In the genomic region with DNA sequence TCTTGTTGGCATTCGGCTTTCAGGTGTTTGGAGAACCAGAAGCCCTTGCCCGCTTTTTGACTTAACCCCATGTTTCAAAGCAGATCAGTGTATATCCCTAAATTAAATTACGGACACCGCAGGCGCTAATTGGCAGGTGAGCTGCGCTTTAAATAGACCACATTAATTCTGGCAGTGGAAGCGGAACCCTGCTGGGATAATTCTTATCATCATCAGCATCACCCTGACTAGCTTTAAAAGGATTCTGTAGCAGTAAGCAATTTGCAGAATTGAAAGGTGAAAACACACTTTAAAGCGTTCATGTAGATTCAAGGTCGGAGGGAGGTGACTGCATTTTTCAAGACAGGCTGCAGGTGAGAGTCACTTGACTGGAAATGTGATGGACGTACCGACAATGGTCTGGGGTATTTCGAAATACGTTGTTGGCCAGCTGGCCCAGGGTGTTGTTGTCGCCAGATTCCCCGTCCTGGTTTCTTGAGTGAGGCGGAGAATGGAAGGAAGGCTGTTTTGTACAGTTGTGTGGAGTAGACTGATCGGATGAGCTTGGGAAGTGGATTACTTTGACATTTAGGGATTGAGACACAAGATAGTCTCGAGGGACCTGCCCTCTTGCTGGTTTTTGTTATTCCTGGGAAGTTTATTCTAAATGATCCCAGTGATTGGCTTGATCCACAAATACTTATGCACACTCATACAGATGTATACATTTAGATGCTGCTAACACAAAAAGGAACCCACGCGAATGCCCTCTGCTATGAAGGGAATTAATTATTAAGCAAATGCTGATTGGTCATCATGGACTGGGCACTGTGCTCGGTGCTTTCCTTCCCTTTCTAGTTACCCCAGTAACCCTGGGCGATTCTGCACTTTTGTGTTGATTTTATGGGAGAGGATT, we compare ENCODE assay signal across 8 cellular contexts.
A peak's percentile ranks its signal among the peaks of the same experiment; 100 is the strongest.
DNase-seq lines count a peak whose midpoint lies in the region; ATAC-seq, FAIRE-seq and TF ChIP-seq lines count a peak whose summit lies in the region.
"Not testable (repeated sequence)": the region's sequence is repeated elsewhere in the genome, so short reads cannot be mapped to it uniquely, and the experiment has no call there.

No MANE protein-coding gene starts in this region.

- POLR2A ChIA-PET in IMR-90 (lab: Charles Lee; ENCODE audit: unreplicated experiment); K562 (lab: Yijun Ruan, JAX): not testable (repeated sequence)

- not testable (repeated sequence) for H2BK20ac ChIP-seq in IMR-90 (ENCODE audit: low read depth, low read length)

- H3K4me1 ChIP-seq in IMR-90 (ENCODE audit: control insufficient read depth, insufficient read depth, low read length), result not testable (repeated sequence)
- H3K4me1 ChIP-seq in K562 (replicated peaks in 1 of 2; ENCODE audit: control insufficient read depth in 2 of 2, insufficient read depth in 2 of 2, low read length in 2 of 2) (peaks cover 10 to 21% of the 10 kb centered on the region in 2 experiments; a peak in 4 of 5 replicates), kidney (ENCODE audit: control insufficient read depth in 1 of 2, insufficient read depth in 1 of 2, low read depth in 1 of 2, low read length in 2 of 2) (peaks cover 14 to 24% of the 10 kb centered on the region in 2 donors), thyroid gland (peaks cover 27 to 45% of the 10 kb centered on the region in 2 donors)

- not testable (repeated sequence) for H3K9me2 ChIP-seq in neural cell (ENCODE audit: insufficient read depth, low read length)

- not testable (repeated sequence) for H4K5ac ChIP-seq in IMR-90 (ENCODE audit: low read depth, low read length)

- DNase-seq in COR-L47 (lab: John Stamatoyannopoulos, UW), result peak; percentile 90
- not testable (repeated sequence) for DNase-seq in IMR-90; K562 (ENCODE audit: extremely low read depth in 1 of 4, low spot score in 3 of 4); kidney
- peak; percentile 42 for DNase-seq in NCI-H2081 treated with DMSO at 0.1 percent for 48 hours (lab: John Stamatoyannopoulos, UW)
- DNase-seq in NCI-H69 (lab: John Stamatoyannopoulos, UW), result peak; percentile 98
- DNase-seq in thyroid gland, result peak; percentile 37 to 46

- H3F3A ChIP-seq in neural cell (ENCODE audit: insufficient read depth, low read length, poor library complexity, severe bottlenecking), result not testable (repeated sequence)

- CTCF ChIA-PET in IMR-90 (lab: Yijun Ruan, JAX); K562 (lab: Yijun Ruan, JAX; ENCODE audit: low intra/inter-chr PET ratio): not testable (repeated sequence)

- not testable (repeated sequence) for H2BK15ac ChIP-seq in IMR-90 (ENCODE audit: low read depth, low read length)

- dilution Hi-C loops in IMR-90 (cut with HindIII; ENCODE audit: low sequenced_read_pairs, unreplicated experiment), result not testable (repeated sequence)

- in situ Hi-C loops in IMR-90 (cut with MboI; ENCODE audit: low sequenced_read_pairs); K562 (cut with MboI): not testable (repeated sequence)

- H2AFZ ChIP-seq in IMR-90 (replicated peaks; ENCODE audit: low read length, poor library complexity); neural cell (ENCODE audit: low read depth, low read length): not testable (repeated sequence)
- H2AFZ ChIP-seq in K562 (ENCODE audit: low read depth, low read length), result 0 out of 2 replicates have a peak overlapping the region, but pooled peaks have one; percentile 65

- H4K20me1 ChIP-seq in IMR-90 (ENCODE audit: insufficient read depth, low read length); K562 (replicated peaks; ENCODE audit: control insufficient read depth, insufficient read depth, low read length); neural cell (ENCODE audit: insufficient read depth): not testable (repeated sequence)

- not testable (repeated sequence) for H3K9me1 ChIP-seq in IMR-90 (ENCODE audit: insufficient read depth, low read length); K562 (ENCODE audit: control insufficient read depth, insufficient read depth, low read length)

- not testable (repeated sequence) for H3K18ac ChIP-seq in IMR-90 (ENCODE audit: low read depth, low read length)

- not testable (repeated sequence) for H2BK5ac ChIP-seq in IMR-90 (ENCODE audit: low read depth, low read length, poor library complexity, severe bottlenecking)

- not testable (repeated sequence) for H3K23ac ChIP-seq in IMR-90 (ENCODE audit: low read depth, low read length)

- not testable (repeated sequence) for H3K9ac ChIP-seq in IMR-90 (ENCODE audit: low read depth, low read length); K562 (ENCODE audit: insufficient read depth in 1 of 2, low read depth in 2 of 2, low read length in 2 of 2); neural cell (ENCODE audit: low read length)
- peak overlapping the region in 1 of 2 donors; percentile 62 for H3K9ac ChIP-seq in kidney (ENCODE audit: low read length in 2 of 2)

- peak; percentile 38; the same call in 1 of the 2 replicates for ATAC-seq in IMR-90 (ENCODE audit: low read depth)
- ATAC-seq in K562, result not testable (repeated sequence)

- not testable (repeated sequence) for H2BK120ac ChIP-seq in IMR-90 (ENCODE audit: low read depth, low read length)

- not testable (repeated sequence) for H4K91ac ChIP-seq in IMR-90 (ENCODE audit: insufficient read depth, low read depth, low read length)

- not testable (repeated sequence) for H3K4me3 ChIP-seq in IMR-90 (ENCODE audit: insufficient read depth, low read depth, low read length); K562; thyroid gland (replicated peaks in 1 of 3)
- H3K4me3 ChIP-seq in kidney (ENCODE audit: low read length in 2 of 2) (peak overlapping the region in 1 of 2 donors; percentile 29), neural cell (ENCODE audit: low read length) (peak overlapping the region; percentile 45)

- intact Hi-C loops in IMR-90 (cut with micrococcal nuclease); K562 (cut with micrococcal nuclease); kidney (cut with DNase I); thyroid gland (cut with DNase I): not testable (repeated sequence)

- H3K56ac ChIP-seq in IMR-90 (ENCODE audit: extremely low read depth, insufficient read depth, low read length), result not testable (repeated sequence)

- TF ChIP-seq RAD21 in IMR-90 (IDR thresholded peaks at IDR 0.05; ENCODE audit: low read length); K562 (CRISPR knock-in tag; conservative IDR thresholded peaks at IDR 0.05 in 1 of 2, IDR thresholded peaks at IDR 0.05 in 1 of 2); neural cell (conservative IDR thresholded peaks at IDR 0.05): not testable (repeated sequence)

- H3K4me2 ChIP-seq in IMR-90 (ENCODE audit: low read depth, low read length); K562 (ENCODE audit: insufficient read depth, low read length); neural cell (ENCODE audit: low read length): not testable (repeated sequence)

- WGBS in IMR-90 (ENCODE audit: extremely low coverage in 2 of 2, insufficient read length in 1 of 2), 2 experiments, result 78% methylated on average over 5 of the region's 22 CpGs; no CpG with 5 or more reads in 1 of the 2 experiments
- WGBS in K562 (ENCODE audit: insufficient coverage, low coverage, missing lambda C conversion rate), result 69% methylated on average over 14 of the region's 22 CpGs
- WGBS in thyroid gland, 2 donors, result 61 to 73% methylated on average over 20 to 21 of the region's 22 CpGs

- H3K27ac ChIP-seq in IMR-90 (ENCODE audit: insufficient read depth, low read length); K562 (ENCODE audit: extremely low read depth, low read depth, low read length): not testable (repeated sequence)
- peak overlapping the region; percentile 93 to 95 for H3K27ac ChIP-seq in kidney (ENCODE audit: low read depth in 2 of 2, low read length in 2 of 2)
- peak overlapping the region; percentile 61 for H3K27ac ChIP-seq in neural cell (ENCODE audit: low read length)
- peak overlapping the region; percentile 71 to 86 (median 73) for H3K27ac ChIP-seq in thyroid gland

- not testable (repeated sequence) for FAIRE-seq in K562 (lab: Jason Lieb, UNC); kidney (lab: Jason Lieb, UNC)

- H3K79me2 ChIP-seq in K562 (ENCODE audit: control insufficient read depth, insufficient read depth, low read length); neural cell (replicated peaks; ENCODE audit: insufficient read depth, low read length): not testable (repeated sequence)

- not testable (repeated sequence) for TF ChIP-seq CTCF in IMR-90 (conservative IDR thresholded peaks at IDR 0.05; ENCODE audit: low read depth, low read length); K562 (IDR thresholded peaks at IDR 0.05 in 2 of 3, conservative IDR thresholded peaks at IDR 0.05 in 1 of 3; ENCODE audit: insufficient read depth in 2 of 3, low read depth in 1 of 3, low read length in 3 of 3); kidney (IDR thresholded peaks at IDR 0.05; ENCODE audit: borderline replicate concordance, extremely low read depth, insufficient read depth); neural cell (IDR thresholded peaks at IDR 0.05; ENCODE audit: poor library complexity, severe bottlenecking); thyroid gland (IDR thresholded peaks at IDR 0.05)

- not testable (repeated sequence) for TF ChIP-seq POLR2A in IMR-90 (IDR thresholded peaks at IDR 0.05; ENCODE audit: low read depth, low read length); K562 (conservative IDR thresholded peaks at IDR 0.05); thyroid gland (IDR thresholded peaks at IDR 0.05)

- H3K14ac ChIP-seq in IMR-90 (replicated peaks; ENCODE audit: low read depth, low read length), result not testable (repeated sequence)

- not testable (repeated sequence) for H2AK5ac ChIP-seq in IMR-90 (ENCODE audit: low read depth, low read length)

- H3K9me3 ChIP-seq in IMR-90 (ENCODE audit: control insufficient read depth, insufficient read depth, low read length); K562 (replicated peaks; ENCODE audit: control insufficient read depth, insufficient read depth, low read depth, low read length); kidney (ENCODE audit: control insufficient read depth in 1 of 2, low read length in 2 of 2); neural cell (ENCODE audit: low read length); thyroid gland: not testable (repeated sequence)

- not testable (repeated sequence) for H3K4ac ChIP-seq in IMR-90 (ENCODE audit: low read depth, low read length)

- H3K27me3 ChIP-seq in IMR-90 (ENCODE audit: control insufficient read depth, insufficient read depth, low read length); K562 (ENCODE audit: control insufficient read depth in 2 of 2, insufficient read depth in 2 of 2, low read length in 2 of 2); neural cell (ENCODE audit: insufficient read depth, low read depth, low read length); thyroid gland: not testable (repeated sequence)

- H3K79me1 ChIP-seq in IMR-90 (ENCODE audit: low read depth in 1 of 2, low read length in 2 of 2), result peaks cover 0 to 11% of the 10 kb centered on the region in 2 experiments; a peak in 3 of 4 replicates

- H3K36me3 ChIP-seq in IMR-90 (ENCODE audit: control insufficient read depth, insufficient read depth, low read length); K562 (ENCODE audit: control insufficient read depth, insufficient read depth, low read length); kidney (ENCODE audit: control insufficient read depth in 1 of 2, insufficient read depth in 2 of 2, low read length in 2 of 2); neural cell (ENCODE audit: insufficient read depth, low read length); thyroid gland: not testable (repeated sequence)

- not testable (repeated sequence) for H4K8ac ChIP-seq in IMR-90 (ENCODE audit: low read depth in 2 of 2, low read length in 2 of 2)

- TF ChIP-seq EP300 in K562 (IDR thresholded peaks at IDR 0.05; ENCODE audit: low read length), result not testable (repeated sequence)
- peak; percentile 54 for TF ChIP-seq EP300 in neural cell (conservative IDR thresholded peaks at IDR 0.05; ENCODE audit: poor library complexity, severe bottlenecking)

- not testable (repeated sequence) for H2AK9ac ChIP-seq in IMR-90 (replicated peaks; ENCODE audit: low read depth, low read length, poor library complexity)

- not testable (repeated sequence) for BruUV-seq in IMR-90 (replicated peaks; lab: Mats Ljungman, UMichigan); K562 (replicated peaks; lab: Mats Ljungman, UMichigan)
